ENCODE assay signal across 13 cellular contexts in the genomic region with DNA sequence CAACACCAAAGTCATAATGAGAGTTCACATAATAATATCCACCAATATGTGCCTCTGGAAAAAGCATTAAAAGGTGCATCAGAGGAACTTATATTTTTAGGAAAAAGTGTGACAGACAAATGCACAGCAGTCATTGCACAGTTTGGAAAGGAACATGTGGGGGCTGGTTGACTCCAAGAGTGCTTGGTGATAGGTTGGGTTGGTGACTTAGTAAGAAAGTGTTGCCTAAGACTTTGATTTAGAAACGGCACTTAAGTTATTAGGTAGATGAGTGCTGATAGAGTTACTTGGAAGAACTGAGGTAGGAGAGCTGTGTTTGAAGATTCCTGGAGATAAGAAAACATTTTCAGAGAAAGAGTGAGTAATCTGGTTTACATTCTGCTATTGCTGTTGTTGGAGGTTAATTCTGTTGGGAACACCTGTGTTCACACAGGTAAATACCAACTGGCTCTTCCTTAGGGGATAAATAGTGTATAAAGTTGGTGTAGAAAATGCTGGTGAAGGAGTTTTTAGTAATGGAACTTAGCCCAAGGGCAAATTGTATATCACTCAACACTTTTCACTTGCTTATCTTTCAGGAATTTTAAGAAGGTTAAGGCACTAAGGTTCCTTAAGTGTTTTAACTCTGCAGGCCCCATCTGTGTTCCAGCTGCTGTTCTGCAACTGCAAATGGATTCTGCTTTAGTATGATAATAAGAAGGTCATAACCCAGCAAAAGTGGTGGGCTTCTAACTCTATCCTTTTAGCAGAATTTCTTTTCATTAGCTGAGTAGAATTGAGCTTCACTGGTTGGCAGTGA.
"Had no signal": no experiment of that assay in that cellular context is flagged by ENCODE, and none has a peak within 500 bp of the region (broad histone marks: within the 10 kb centered on the region; RNA-seq: fewer than 3 reads in every experiment).

No MANE protein-coding gene starts in this region.

- H3K9me3 ChIP-seq: esophagus muscularis mucosa, heart right ventricle, right lobe of liver, tibial artery had no signal

- H3K9me3 Mint-ChIP-seq: activated CD4-positive, alpha-beta memory T cell treated with anti-CD3 and anti-CD28 coated beads for 36 hours; activated naive CD8-positive, alpha-beta T cell treated with anti-CD3 and anti-CD28 coated beads, Interleukin-2, amount 10 ng/mL, durations not matched to agents 7 days and 5 days; naive B cell; stimulated activated memory B cell treated with anti-CD40 and anti-IgM and Interleukin-4, amounts not matched to agents 10 μg/mL and 1 μg/mL and 100 μg/mL, for 72 hours had no signal

- H3K4me1 ChIP-seq: foreskin keratinocyte, right lobe of liver, tibial artery had no signal

- DNase-seq: activated CD4-positive, alpha-beta memory T cell treated with anti-CD3 and anti-CD28 coated beads for 36 hours; activated naive CD8-positive, alpha-beta T cell treated with anti-CD3 and anti-CD28 coated beads, Interleukin-2, amount 10 ng/mL, durations not matched to agents 7 days and 5 days; activated T-cell treated with anti-CD3 and anti-CD28 coated beads, Interleukin-2, amount 50 U/mL, for 48 hours; anterior cingulate cortex; heart right ventricle; islet precursor cell; naive B cell; right lobe of liver; T1000; tibial artery had no signal

- H3K4me3 Mint-ChIP-seq: activated CD4-positive, alpha-beta memory T cell treated with anti-CD3 and anti-CD28 coated beads for 36 hours; activated naive CD8-positive, alpha-beta T cell treated with anti-CD3 and anti-CD28 coated beads, Interleukin-2, amount 10 ng/mL, durations not matched to agents 7 days and 5 days; stimulated activated memory B cell treated with anti-CD40 and anti-IgM and Interleukin-4, amounts not matched to agents 10 μg/mL and 1 μg/mL and 100 μg/mL, for 72 hours had no signal

- H3K4me3 ChIP-seq: esophagus muscularis mucosa, heart right ventricle, right lobe of liver, tibial artery had no signal

- H3K27ac ChIP-seq: esophagus muscularis mucosa, foreskin keratinocyte, right lobe of liver, tibial artery had no signal

- H3K36me3 Mint-ChIP-seq: activated CD4-positive, alpha-beta memory T cell treated with anti-CD3 and anti-CD28 coated beads for 36 hours; activated naive CD8-positive, alpha-beta T cell treated with anti-CD3 and anti-CD28 coated beads, Interleukin-2, amount 10 ng/mL, durations not matched to agents 7 days and 5 days; naive B cell; stimulated activated memory B cell treated with anti-CD40 and anti-IgM and Interleukin-4, amounts not matched to agents 10 μg/mL and 1 μg/mL and 100 μg/mL, for 72 hours had no signal

- H3K36me3 ChIP-seq: esophagus muscularis mucosa, heart right ventricle, right lobe of liver, tibial artery had no signal

- H3K4me1 Mint-ChIP-seq: activated naive CD8-positive, alpha-beta T cell treated with anti-CD3 and anti-CD28 coated beads, Interleukin-2, amount 10 ng/mL, durations not matched to agents 7 days and 5 days had no signal

- H3K27ac Mint-ChIP-seq: activated CD4-positive, alpha-beta memory T cell treated with anti-CD3 and anti-CD28 coated beads for 36 hours; activated naive CD8-positive, alpha-beta T cell treated with anti-CD3 and anti-CD28 coated beads, Interleukin-2, amount 10 ng/mL, durations not matched to agents 7 days and 5 days; stimulated activated memory B cell treated with anti-CD40 and anti-IgM and Interleukin-4, amounts not matched to agents 10 μg/mL and 1 μg/mL and 100 μg/mL, for 72 hours had no signal

- H3K27me3 ChIP-seq: esophagus muscularis mucosa, foreskin keratinocyte, heart right ventricle, right lobe of liver, tibial artery had no signal

- H3K27me3 Mint-ChIP-seq: activated CD4-positive, alpha-beta memory T cell treated with anti-CD3 and anti-CD28 coated beads for 36 hours; activated naive CD8-positive, alpha-beta T cell treated with anti-CD3 and anti-CD28 coated beads, Interleukin-2, amount 10 ng/mL, durations not matched to agents 7 days and 5 days; naive B cell; stimulated activated memory B cell treated with anti-CD40 and anti-IgM and Interleukin-4, amounts not matched to agents 10 μg/mL and 1 μg/mL and 100 μg/mL, for 72 hours had no signal
